In genomic region chr2:223563462-223563861, GRCh38 we compare ENCODE assay signal across 12 cellular contexts. TPM values are rescaled to one million over a fixed set of nuclear protein-coding genes. Genes with fewer than 3 reads are reported as not detected.
DNase-seq lines count a peak whose midpoint lies in the region; ATAC-seq and TF ChIP-seq lines count a peak whose summit lies in the region.
"Had no signal": no experiment of that assay in that cellular context is flagged by ENCODE, and none has a peak within 500 bp of the region (broad histone marks: within the 10 kb centered on the region; RNA-seq: fewer than 3 reads in every experiment).

No MANE protein-coding gene starts in this region.

- peak overlapping the region; percentile 48 for H3K9ac ChIP-seq in PC-3 (ENCODE audit: low read length)

- BruUV-seq in PC-3 (replicated peaks; lab: Mats Ljungman, UMichigan): no TSS peak

- peak overlapping the region; percentile 87 for H3K27ac ChIP-seq in PC-3 (ENCODE audit: low read length)
- H3K27ac ChIP-seq: thoracic aorta had no signal

- H3K4me2 ChIP-seq in PC-3 (ENCODE audit: low read length): peak overlapping the region; percentile 86

- POLR2A ChIA-PET in HEK293T (lab: Yijun Ruan, JAX): no interaction called here
- POLR2A ChIA-PET in PC-3 (lab: Charles Lee; ENCODE audit: unreplicated experiment): no interaction called here

- 0 out of 2 replicates have a peak, but pooled peaks have one; percentile 24 for TF ChIP-seq CTCF in PC-3 (conservative IDR thresholded peaks at IDR 0.05; ENCODE audit: low read depth, low read length)
- no peak for TF ChIP-seq CTCF in fibroblast of the aortic adventitia (IDR thresholded peaks at IDR 0.05; ENCODE audit: insufficient read depth, low read length)

- no peaks in the 10 kb centered on the region for H3K79me2 ChIP-seq in PC-3 (ENCODE audit: low read length)

- peaks cover 42% of the 10 kb centered on the region for H3K4me1 ChIP-seq in PC-3 (ENCODE audit: insufficient read depth, low read length)
- H3K4me1 ChIP-seq: Caco-2 had no signal

- H3K9me3 ChIP-seq in PC-3 (ENCODE audit: low read length): no peaks in the 10 kb centered on the region
- H3K9me3 ChIP-seq: Caco-2, thoracic aorta had no signal

- H4K20me1 ChIP-seq in PC-3 (ENCODE audit: low read length): no peaks in the 10 kb centered on the region

- no peaks in the 10 kb centered on the region for H3K9me2 ChIP-seq in PC-3 (replicated peaks; ENCODE audit: low read length)

- ATAC-seq in PC-3: peak; percentile 93

- peaks cover 5% of the 10 kb centered on the region for H3F3A ChIP-seq in PC-3 (ENCODE audit: low read length, unreplicated experiment)

- H2AFZ ChIP-seq in PC-3 (ENCODE audit: low read length): peak overlapping the region; percentile 68

- CTCF ChIA-PET in HEK293T (lab: Yijun Ruan, JAX) (no interaction called here), PC-3 (lab: Charles Lee) (no interaction called here)

- H3K27me3 ChIP-seq in PC-3 (ENCODE audit: low read length): no peaks in the 10 kb centered on the region

- DNase-seq in 8988T: peak; percentile 28
- peak; percentile 18 for DNase-seq in HEK293T (ENCODE audit: extremely low spot score)
- peak; percentile 96 for DNase-seq in PC-3
- peak; percentile 49 for DNase-seq in fibroblast of the aortic adventitia (ENCODE audit: low read depth)
- no peak for DNase-seq in NCI-H82 (lab: John Stamatoyannopoulos, UW)
- DNase-seq in stimulated activated CD4-positive, alpha-beta T cell treated with anti-CD3 and anti-CD28 coated beads, Interleukin-15, amount 100 ng/mL, for 24 hours: no peak
- DNase-seq in activated CD4-positive, alpha-beta T cell treated with anti-CD3 and anti-CD28 coated beads for 1 hour: no peak
- no peak for DNase-seq in activated naive CD4-positive, alpha-beta T cell (lab: John Stamatoyannopoulos, UW)
- DNase-seq: cerebellar nuclear complex had no signal

- H3K36me3 ChIP-seq in PC-3 (ENCODE audit: low read depth, low read length): no peaks in the 10 kb centered on the region
- H3K36me3 ChIP-seq: thoracic aorta had no signal

- intact Hi-C loops in PC-3 (cut with micrococcal nuclease): loop anchor here (5.0 kb wide), 1 partner anchor 39 kb away; the partner anchor contains the start of gene SCG2

- H3K4me3 ChIP-seq in PC-3 (ENCODE audit: low read length): peak overlapping the region; percentile 55; the same call in 1 of the 2 replicates
- H3K4me3 ChIP-seq in fibroblast of the aortic adventitia (ENCODE audit: low read depth, low read length): no peak overlapping the region
- H3K4me3 ChIP-seq: thoracic aorta had no signal

TF ChIP-seq in HEK293T, 16 proteins besides CTCF, POLR2A, EP300 and RAD21:
- TF ChIP-seq ELF4 (IDR thresholded peaks at IDR 0.05) (no peak), TARDBP (IDR thresholded peaks at IDR 0.05) (no peak), SUZ12 (IDR thresholded peaks at IDR 0.05) (no peak), FOXM1 (IDR thresholded peaks at IDR 0.05; ENCODE audit: borderline replicate concordance) (no peak), NFRKB (IDR thresholded peaks at IDR 0.05) (no peak), L3MBTL2 (conservative IDR thresholded peaks at IDR 0.05) (no peak), HDGF (IDR thresholded peaks at IDR 0.05; ENCODE audit: borderline replicate concordance) (no peak), LEF1 (IDR thresholded peaks at IDR 0.05; ENCODE audit: borderline replicate concordance) (no peak), FOXK2 (IDR thresholded peaks at IDR 0.05) (no peak), ZNF384 (IDR thresholded peaks at IDR 0.05) (no peak), SP1 (IDR thresholded peaks at IDR 0.05) (no peak), BHLHE40 (IDR thresholded peaks at IDR 0.05; ENCODE audit: borderline replicate concordance) (no peak)

RNA-seq across cellular contexts. Expression of gene SCG2, which starts 38.7 kb away (rescaled TPM):
- total RNA-seq in PC-3 (2014; rRNA removed) (0.51 and 0.98 TPM in 2 replicates), fibroblast of the aortic adventitia (ENCODE audit: low replicate concordance) (0.63 and 3.4 TPM in 2 replicates)
- total RNA-seq: T-helper 1 cell treated with Interleukin-12 subunit alpha and Interleukin-12 subunit beta and Interleukin-4 antibody, amounts not matched to agents 30 ng/mL and 1 ng/mL, for 36 hours had no signal

Comparison
In these comparisons a context has a peak if more than half of its experiments do, and no peak if none do; other contexts are left out.
1. DNase-seq: peak in 8988T (single experiment), HEK293T (single experiment), PC-3 (single experiment) and fibroblast of the aortic adventitia (single experiment); none in NCI-H82 (single experiment), stimulated activated CD4-positive, alpha-beta T cell treated with anti-CD3 and anti-CD28 coated beads, Interleukin-15, amount 100 ng/mL, for 24 hours (single experiment), activated CD4-positive, alpha-beta T cell treated with anti-CD3 and anti-CD28 coated beads for 1 hour (single experiment) and activated naive CD4-positive, alpha-beta T cell (0 of 4).